In the genomic region with DNA sequence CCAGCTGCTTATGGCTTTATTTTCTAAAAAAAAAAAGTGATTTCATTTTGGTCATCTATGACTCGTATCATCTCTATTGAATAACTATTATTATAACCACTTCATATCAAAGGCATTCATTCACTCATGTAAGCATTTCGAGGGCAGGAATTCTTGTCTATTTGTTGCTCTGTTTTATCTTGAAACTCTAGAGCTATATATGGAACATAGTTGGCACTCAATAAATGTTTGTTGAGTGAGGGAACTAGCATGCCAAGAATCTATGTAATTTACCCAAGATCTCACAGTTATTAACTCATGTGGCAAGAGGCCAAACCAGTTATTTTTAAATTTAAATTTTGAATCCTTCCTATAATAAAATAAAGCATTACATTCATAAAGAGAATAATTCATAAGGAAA, we compare ENCODE assay signal across 25 cellular contexts.
DNase-seq lines count a peak whose midpoint lies in the region; ATAC-seq and TF ChIP-seq lines count a peak whose summit lies in the region.
"Had no signal": no experiment of that assay in that cellular context is flagged by ENCODE, and none has a peak within 500 bp of the region (broad histone marks: within the 10 kb centered on the region; RNA-seq: fewer than 3 reads in every experiment).

No MANE protein-coding gene starts in this region.

- DNase-seq in HCEC 1CT = peak; percentile 45
- DNase-seq in RWPE2 (ENCODE audit: low spot score) = no peak
- DNase-seq in fibroblast of gingiva (ENCODE audit: low read depth) = peak; percentile 23
- DNase-seq in retinal pigment epithelial cell (ENCODE audit: low read depth) = peak; percentile 16
- no peak for DNase-seq in DMS79 treated with DMSO at 0.1 percent for 48 hours (lab: John Stamatoyannopoulos, UW)
- no peak for DNase-seq in activated CD4-positive, alpha-beta T cell treated with anti-CD3 and anti-CD28 coated beads for 1 hour
- DNase-seq: activated CD4-positive, alpha-beta T cell treated with anti-CD3 and anti-CD28 coated beads for 36 hours; activated T-cell treated with anti-CD3 and anti-CD28 coated beads for 4 hours; CD4-positive, CD25-positive, alpha-beta regulatory T cell; NCI-H187; NCI-H2171; NCI-H524 treated with DMSO at 0.1 percent for 48 hours; SHP77 treated with DMSO at 0.1 percent for 48 hours; stimulated activated CD4-positive, alpha-beta T cell treated with anti-CD3 and anti-CD28 coated beads, Interleukin-4, amount 100 ng/mL, for 24 hours had no signal

- TF ChIP-seq CTCF in RWPE2 (IDR thresholded peaks at IDR 0.05; ENCODE audit: poor library complexity, severe bottlenecking) (no peak), retinal pigment epithelial cell (conservative IDR thresholded peaks at IDR 0.05; ENCODE audit: low read depth, low read length) (no peak)

- H3K27me3 ChIP-seq in RWPE2 (ENCODE audit: insufficient read depth, poor library complexity, severe bottlenecking) = no peaks in the 10 kb centered on the region
- H3K27me3 ChIP-seq: ascending aorta, foreskin keratinocyte, right atrium auricular region had no signal

- H3K4me1 ChIP-seq in RWPE2 (ENCODE audit: insufficient read depth, poor library complexity, severe bottlenecking) = no peaks in the 10 kb centered on the region
- H3K4me1 ChIP-seq: ascending aorta, foreskin keratinocyte, parathyroid adenoma, right atrium auricular region had no signal

- no peaks in the 10 kb centered on the region for H3K9me3 ChIP-seq in RWPE2 (ENCODE audit: severe bottlenecking)
- H3K9me3 ChIP-seq: ascending aorta, right atrium auricular region had no signal

- H3K36me3 ChIP-seq in RWPE2 (ENCODE audit: low read depth) = no peaks in the 10 kb centered on the region
- H3K36me3 ChIP-seq: ascending aorta, right atrium auricular region had no signal

- H3K4me3 ChIP-seq in RWPE2 (ENCODE audit: severe bottlenecking) (no peak overlapping the region), retinal pigment epithelial cell (ENCODE audit: low read length) (no peak overlapping the region)
- H3K4me3 ChIP-seq: ascending aorta, GM23338, lung, right atrium auricular region had no signal

- ATAC-seq in RWPE2 (ENCODE audit: low read depth) (peak; percentile 58), HG02610 (IDR thresholded peaks at IDR 0.05; ENCODE audit: unreplicated experiment) (no peak), HG02973 (IDR thresholded peaks at IDR 0.05; ENCODE audit: unreplicated experiment) (no peak)
- ATAC-seq: activated CD4-positive, alpha-beta T cell treated with anti-CD3 and anti-CD28 coated beads for 36 hours; activated naive CD4-positive, alpha-beta T cell treated with anti-CD3 and anti-CD28 coated beads, Interleukin-2, amount 50 U/mL, for 72 hours; foreskin keratinocyte; GM23338; Panc1; stimulated activated effector memory CD8-positive, alpha-beta T cell treated with anti-CD3 and anti-CD28 coated beads, Interleukin-12 subunit alpha, Interleukin-12 subunit beta, amount 100 ng/mL, for 72 hours had no signal

- H3K27ac ChIP-seq in RWPE2 (ENCODE audit: poor library complexity, severe bottlenecking) = no peak overlapping the region
- H3K27ac ChIP-seq: ascending aorta, foreskin keratinocyte, parathyroid adenoma, right atrium auricular region had no signal

Comparison
In these comparisons a context has a peak if more than half of its experiments do, and no peak if none do; other contexts are left out.
1. DNase-seq: peak in HCEC 1CT (single experiment), fibroblast of gingiva (single experiment) and retinal pigment epithelial cell (single experiment); none in RWPE2 (single experiment), DMS79 treated with DMSO at 0.1 percent for 48 hours (single experiment) and activated CD4-positive, alpha-beta T cell treated with anti-CD3 and anti-CD28 coated beads for 1 hour (single experiment).